In genomic region chr5:134140530-134141201, GRCh38 we compare ENCODE assay signal across 8 cellular contexts. TPM values are rescaled to one million over a fixed set of nuclear protein-coding genes. Genes with fewer than 3 reads are reported as not detected.
DNase-seq lines count a peak whose midpoint lies in the region; ATAC-seq, FAIRE-seq and TF ChIP-seq lines count a peak whose summit lies in the region.

No MANE protein-coding gene starts in this region.

- no peak for ATAC-seq in GM18861 (IDR thresholded peaks at IDR 0.05; ENCODE audit: unreplicated experiment)

- H3K36me3 Mint-ChIP-seq in activated naive CD4-positive, alpha-beta T cell treated with anti-CD3 and anti-CD28 coated beads for 36 hours (ENCODE audit: low read depth) = peaks cover 67% of the 10 kb centered on the region

- H3K4me3 Mint-ChIP-seq in activated naive CD4-positive, alpha-beta T cell treated with anti-CD3 and anti-CD28 coated beads for 36 hours = no peak overlapping the region

- peaks cover 66% of the 10 kb centered on the region for H3K4me1 Mint-ChIP-seq in activated naive CD4-positive, alpha-beta T cell treated with anti-CD3 and anti-CD28 coated beads for 36 hours (ENCODE audit: low read depth)

- H3K27ac ChIP-seq in HUES6 (ENCODE audit: low read depth, low read length) (0 out of 2 replicates have a peak overlapping the region, but pooled peaks have one; percentile 2), parathyroid adenoma (no peak overlapping the region)

- no peaks in the 10 kb centered on the region for H3K27me3 Mint-ChIP-seq in activated naive CD4-positive, alpha-beta T cell treated with anti-CD3 and anti-CD28 coated beads for 36 hours (ENCODE audit: low read depth)

- peak; percentile 81 for FAIRE-seq in GM12891 (lab: Jason Lieb, UNC)

- intact Hi-C loops in activated naive CD4-positive, alpha-beta T cell treated with anti-CD3 and anti-CD28 coated beads for 36 hours (cut with micrococcal nuclease) = loop anchor here (1.0 kb wide), 2 partner anchors 69 to 101 kb away; no protein-coding TSS in a partner anchor

- peaks cover 46% of the 10 kb centered on the region for H3K79me2 ChIP-seq in parathyroid adenoma

- H3K4me3 ChIP-seq in HUES6 (ENCODE audit: low read depth, low read length) = no peak overlapping the region
- H3K4me3 ChIP-seq in parathyroid adenoma (ENCODE audit: low read depth, low read length) = no peak overlapping the region

- CTCF ChIA-PET in activated naive CD4-positive, alpha-beta T cell treated with anti-CD3 and anti-CD28 coated beads for 36 hours (lab: Charles Lee) = interaction anchor here (0.6 to 25.6 kb wide), 31 partner anchors 8 to 149 kb away, joined by 3 to 593 read pairs (median 5); partner anchors contain the start of genes SKP1 and TCF7

- TF ChIP-seq CTCF in parathyroid adenoma (IDR thresholded peaks at IDR 0.05) = peak; percentile 66

- peaks cover 23% of the 10 kb centered on the region for H3K4me1 ChIP-seq in HUES6 (ENCODE audit: control insufficient read depth, insufficient read depth, low read length)
- peaks cover 8% of the 10 kb centered on the region for H3K4me1 ChIP-seq in parathyroid adenoma

- no peak overlapping the region for H3K4me2 ChIP-seq in parathyroid adenoma (ENCODE audit: low read length)

- H2AFZ ChIP-seq in parathyroid adenoma = no peak overlapping the region

- no peak overlapping the region for H3K9ac ChIP-seq in HUES6 (ENCODE audit: low read length)
- H3K9ac ChIP-seq in parathyroid adenoma = no peak overlapping the region

- TF ChIP-seq POLR2A in GM12891 (IDR thresholded peaks at IDR 0.05; ENCODE audit: low read depth, low read length) = peak; percentile 6; the same call in 1 of the 2 replicates

- peak; percentile 71 for DNase-seq in ACHN
- DNase-seq in GM12891 (ENCODE audit: insufficient read length, low spot score) = peak; percentile 53
- peak; percentile 67 for DNase-seq in RKO (ENCODE audit: low spot score)
- peak; percentile 83 for DNase-seq in activated naive CD4-positive, alpha-beta T cell treated with anti-CD3 and anti-CD28 coated beads for 36 hours
- peak; percentile 36 for DNase-seq in glomerular endothelial cell (ENCODE audit: extremely low read depth, low read depth, low spot score)

- H3K27me3 ChIP-seq in HUES6 (ENCODE audit: control insufficient read depth, insufficient read depth, low read length) (no peaks in the 10 kb centered on the region), parathyroid adenoma (ENCODE audit: control insufficient read depth, insufficient read depth, low read length) (no peaks in the 10 kb centered on the region)

- peaks cover 85% of the 10 kb centered on the region for H3K36me3 ChIP-seq in HUES6 (ENCODE audit: control insufficient read depth, insufficient read depth, low read length)
- no peaks in the 10 kb centered on the region for H3K36me3 ChIP-seq in parathyroid adenoma (ENCODE audit: control insufficient read depth, insufficient read depth, low read length)

- H3K9me3 ChIP-seq in HUES6 (ENCODE audit: control insufficient read depth, insufficient read depth, low read depth, low read length) (no peaks in the 10 kb centered on the region), parathyroid adenoma (ENCODE audit: control insufficient read depth, low read length) (no peaks in the 10 kb centered on the region)

- H3K27ac Mint-ChIP-seq in activated naive CD4-positive, alpha-beta T cell treated with anti-CD3 and anti-CD28 coated beads for 36 hours = peak overlapping the region; percentile 82

- in situ Hi-C loops in ACHN (cut with HindIII; ENCODE audit: low pct_ligation_motif_present, low pct_unique_long_range_greater_than_20kb, low sequenced_read_pairs) = no loop called here

- H3K9me3 Mint-ChIP-seq in activated naive CD4-positive, alpha-beta T cell treated with anti-CD3 and anti-CD28 coated beads for 36 hours = no peaks in the 10 kb centered on the region

TF ChIP-seq in GM12891, 5 proteins besides CTCF, POLR2A, EP300 and RAD21:
- TF ChIP-seq SPI1 (IDR thresholded peaks at IDR 0.05; ENCODE audit: low read depth, low read length) = 0 out of 2 replicates have a peak, but pooled peaks have one; percentile 13
- no peak for TF ChIP-seq POLR2AphosphoS5 (IDR thresholded peaks at IDR 0.05; ENCODE audit: low read depth, low read length)

RNA-seq across cellular contexts. Expression of gene TCF7, which starts 26.2 kb away (rescaled TPM):
- polyA plus RNA-seq in GM12891 (2012; ENCODE audit: low read depth, missing spikeins) = 55.8 TPM
- total RNA-seq in activated naive CD4-positive, alpha-beta T cell treated with anti-CD3 and anti-CD28 coated beads for 36 hours = 10 to 100 TPM; 87.9 to 92.3 TPM
- 1.3 and 1.6 TPM in 2 replicates for total RNA-seq in glomerular endothelial cell

RNA-seq across cellular contexts. Expression of gene SKP1, which starts 36.1 kb away (rescaled TPM):
- 424 TPM for polyA plus RNA-seq in GM12891 (2012; ENCODE audit: low read depth, missing spikeins)
- total RNA-seq in activated naive CD4-positive, alpha-beta T cell treated with anti-CD3 and anti-CD28 coated beads for 36 hours = 100 to 1,000 TPM; 307 to 309 TPM
- 219 and 285 TPM in 2 replicates for total RNA-seq in glomerular endothelial cell

Comparison
In these comparisons a context has a peak if more than half of its experiments do, and no peak if none do; other contexts are left out.
1. RNA of gene TCF7, which starts 26.2 kb away (total RNA-seq): 87.9 to 92.3 TPM in activated naive CD4-positive, alpha-beta T cell treated with anti-CD3 and anti-CD28 coated beads for 36 hours; 1.3 to 1.6 TPM in glomerular endothelial cell; every median in the first group is over 10 times any median in the second.
2. Peak in every context shown above with its lines, with median percentiles within 50 percentile points of each other: DNase-seq.